12 cellular contexts compared by ENCODE assay signal in the genomic region with DNA sequence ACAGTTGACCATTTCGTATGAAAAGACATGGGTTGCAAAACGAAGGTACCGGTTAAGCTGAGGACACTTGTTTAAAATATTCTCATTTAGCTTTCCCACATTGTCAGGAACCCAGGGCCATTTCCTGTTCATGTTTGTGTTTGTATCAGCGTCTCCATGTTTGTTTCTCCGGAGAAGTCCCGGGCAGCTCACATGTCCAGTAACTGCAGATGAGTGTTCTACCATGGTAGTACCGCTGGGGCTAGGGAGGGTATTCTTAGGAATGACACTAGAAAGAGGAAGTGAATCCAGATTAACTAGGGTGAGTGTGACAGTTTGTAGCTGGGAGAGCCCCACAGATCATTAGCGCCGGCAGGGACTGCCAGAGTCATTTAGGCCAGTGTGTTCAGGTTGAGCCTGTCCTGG. TPM values are rescaled to one million over a fixed set of nuclear protein-coding genes. Genes with fewer than 3 reads are reported as not detected.
A peak's percentile ranks its signal among the peaks of the same experiment; 100 is the strongest.
DNase-seq lines count a peak whose midpoint lies in the region; ATAC-seq, FAIRE-seq and TF ChIP-seq lines count a peak whose summit lies in the region.
"Had no signal": no experiment of that assay in that cellular context is flagged by ENCODE, and none has a peak within 500 bp of the region (broad histone marks: within the 10 kb centered on the region; RNA-seq: fewer than 3 reads in every experiment).

No MANE protein-coding gene starts in this region.

- TF ChIP-seq CTCF in GM13976 (IDR thresholded peaks at IDR 0.05; ENCODE audit: borderline replicate concordance, control extremely low read depth, extremely low read depth, insufficient read depth, missing control alignments) (no peak), endothelial cell of umbilical vein (IDR thresholded peaks at IDR 0.05; ENCODE audit: extremely low read depth in 1 of 2, insufficient read depth in 1 of 2, low read depth in 1 of 2, low read length in 2 of 2) (no peak)

- no TSS peak for BruUV-seq in endothelial cell of umbilical vein (replicated peaks; lab: Mats Ljungman, UMichigan)

- H3K4me2 ChIP-seq in endothelial cell of umbilical vein (ENCODE audit: insufficient read depth, low read length) = no peak overlapping the region

- no peaks in the 10 kb centered on the region for H3K27me3 ChIP-seq in endothelial cell of umbilical vein (ENCODE audit: control insufficient read depth in 2 of 2, insufficient read depth in 2 of 2, low read length in 2 of 2)
- H3K27me3 ChIP-seq: adrenal gland had no signal

- CTCF ChIA-PET in endothelial cell of umbilical vein (lab: Charles Lee) = interaction anchor here (1.0 to 1.2 kb wide), 2 partner anchors 10 to 16 kb away, joined by 3 to 4 read pairs; no protein-coding TSS in a partner anchor
- CTCF ChIA-PET in T-cell (lab: Charles Lee) = no interaction called here

- H2AFZ ChIP-seq in endothelial cell of umbilical vein (ENCODE audit: low read depth, low read length) = no peak overlapping the region

- peaks cover 0 to 9% (median 4%) of the 10 kb centered on the region in 3 donors for H3K4me1 Mint-ChIP-seq in T-cell
- H3K4me1 Mint-ChIP-seq in activated naive CD8-positive, alpha-beta T cell treated with anti-CD3 and anti-CD28 coated beads for 36 hours = peaks cover 31% of the 10 kb centered on the region

- POLR2A ChIA-PET in endothelial cell of umbilical vein (lab: Charles Lee) = interaction anchor here (1.1 kb wide), 1 partner anchor 24 kb away, joined by 3 read pairs; no protein-coding TSS in a partner anchor
- POLR2A ChIA-PET in T-cell (lab: Charles Lee) = interaction anchor here in 1 of 2 donors (0.7 kb wide), 1 partner anchor 19 kb away, joined by 5 read pairs; no protein-coding TSS in a partner anchor

- no peaks in the 10 kb centered on the region for H3K36me3 Mint-ChIP-seq in T-cell
- H3K36me3 Mint-ChIP-seq in activated naive CD8-positive, alpha-beta T cell treated with anti-CD3 and anti-CD28 coated beads for 36 hours = peaks cover 7% of the 10 kb centered on the region

- no peaks in the 10 kb centered on the region for H3K27me3 Mint-ChIP-seq in T-cell
- no peaks in the 10 kb centered on the region for H3K27me3 Mint-ChIP-seq in activated naive CD8-positive, alpha-beta T cell treated with anti-CD3 and anti-CD28 coated beads for 36 hours

- no peak overlapping the region for H3K27ac Mint-ChIP-seq in T-cell
- no peak overlapping the region for H3K27ac Mint-ChIP-seq in activated naive CD8-positive, alpha-beta T cell treated with anti-CD3 and anti-CD28 coated beads for 36 hours

- ATAC-seq in GM21619 (IDR thresholded peaks at IDR 0.05; ENCODE audit: unreplicated experiment) (peak; percentile 89), HG03575 (IDR thresholded peaks at IDR 0.05; ENCODE audit: extremely low read depth, insufficient number of reproducible peaks, low FRiP score, unreplicated experiment) (peak; percentile 68), T-cell (replicated peaks in 1 of 4) (no peak)

- no peak overlapping the region for H3K4me3 ChIP-seq in endothelial cell of umbilical vein (replicated peaks in 1 of 3; ENCODE audit: insufficient read depth in 1 of 3, low read depth in 1 of 3, low read length in 3 of 3)
- H3K4me3 ChIP-seq: adrenal gland had no signal

- H3K9me3 Mint-ChIP-seq in T-cell = no peaks in the 10 kb centered on the region
- H3K9me3 Mint-ChIP-seq in activated naive CD8-positive, alpha-beta T cell treated with anti-CD3 and anti-CD28 coated beads for 36 hours = no peaks in the 10 kb centered on the region

- DNase-seq in GM13976 (ENCODE audit: low spot score) (peak; percentile 64), endothelial cell of umbilical vein (ENCODE audit: low read depth, low spot score) (peak; percentile 52), T-cell (no peak), iPS-NIHi7 (ENCODE audit: extremely low spot score) (no peak), NCI-H2227 treated with DMSO at 0.1 percent for 48 hours (lab: John Stamatoyannopoulos, UW) (no peak)
- no peak for DNase-seq in activated naive CD8-positive, alpha-beta T cell treated with anti-CD3 and anti-CD28 coated beads for 36 hours
- DNase-seq: NCI-H2029 treated with DMSO at 0.1 percent for 48 hours; stimulated activated CD4-positive, alpha-beta T cell treated with anti-CD3 and anti-CD28 coated beads, Interleukin-2, amount 100 ng/mL, for 48 hours had no signal

- H3K9me1 ChIP-seq in endothelial cell of umbilical vein (replicated peaks; ENCODE audit: control insufficient read depth, extremely low read depth, insufficient read depth, low read length) = no peaks in the 10 kb centered on the region

- no peak overlapping the region for H3K9ac ChIP-seq in endothelial cell of umbilical vein (replicated peaks; ENCODE audit: extremely low read depth, insufficient read depth, low read length)

- H3K9me3 ChIP-seq in endothelial cell of umbilical vein (replicated peaks; ENCODE audit: control insufficient read depth, insufficient read depth, low read length) = no peaks in the 10 kb centered on the region
- H3K9me3 ChIP-seq: adrenal gland had no signal

- dilution Hi-C loops in endothelial cell of umbilical vein (cut with MboI; ENCODE audit: extremely low pct_ligation_motif_present, low sequenced_read_pairs) = no loop called here

- H3K4me3 Mint-ChIP-seq in T-cell = no peak overlapping the region
- H3K4me3 Mint-ChIP-seq in activated naive CD8-positive, alpha-beta T cell treated with anti-CD3 and anti-CD28 coated beads for 36 hours = no peak overlapping the region

- intact Hi-C loops in endothelial cell of umbilical vein (cut with micrococcal nuclease) = no loop called here

- H3K79me2 ChIP-seq in endothelial cell of umbilical vein (ENCODE audit: control insufficient read depth, insufficient read depth, low read length) = no peaks in the 10 kb centered on the region

- FAIRE-seq in endothelial cell of umbilical vein (lab: Jason Lieb, UNC) = no peak

- no peaks in the 10 kb centered on the region for H3K4me1 ChIP-seq in endothelial cell of umbilical vein (ENCODE audit: control insufficient read depth, extremely low read depth, insufficient read depth, low read length)

- in situ Hi-C loops in GM13976 (cut with MboI; ENCODE audit: low sequenced_read_pairs, unreplicated experiment) = no loop called here

- H3K36me3 ChIP-seq in endothelial cell of umbilical vein (ENCODE audit: control insufficient read depth in 2 of 2, extremely low read depth in 1 of 2, insufficient read depth in 2 of 2, low read length in 2 of 2) = no peaks in the 10 kb centered on the region
- H3K36me3 ChIP-seq: adrenal gland had no signal

- H4K20me1 ChIP-seq in endothelial cell of umbilical vein (replicated peaks; ENCODE audit: control insufficient read depth, extremely low read depth, insufficient read depth, low read length) = no peaks in the 10 kb centered on the region

- TF ChIP-seq POLR2A in endothelial cell of umbilical vein (IDR thresholded peaks at IDR 0.05; ENCODE audit: low read depth, low read length) = no peak

- no peak overlapping the region for H3K27ac ChIP-seq in endothelial cell of umbilical vein (ENCODE audit: insufficient read depth, low read depth, low read length)
- H3K27ac ChIP-seq: C4-2B had no signal

TF ChIP-seq in endothelial cell of umbilical vein, 7 proteins besides CTCF, POLR2A, EP300 and RAD21:
- TF ChIP-seq MAX (IDR thresholded peaks at IDR 0.05; ENCODE audit: insufficient read depth, insufficient read length) (no peak), FOS (IDR thresholded peaks at IDR 0.05; ENCODE audit: borderline replicate concordance, insufficient read depth, low read length) (no peak), EZH2 (IDR thresholded peaks at IDR 0.05; ENCODE audit: borderline replicate concordance, low read depth, low read length, severe bottlenecking) (no peak)

RNA-seq across cellular contexts. Expression of gene EVL, which starts 50.0 kb away (rescaled TPM):
- total RNA-seq in endothelial cell of umbilical vein = 61.9 and 62.5 TPM in 2 replicates
- polyA plus RNA-seq in endothelial cell of umbilical vein = 34.6 and 36.5 TPM in 2 replicates
- 29.6 and 33.9 TPM in 2 replicates for polyA plus RNA-seq in endothelial cell of umbilical vein (2011; cell fraction: cytosol; rRNA removed)
- 164 and 173 TPM in 2 replicates for polyA plus RNA-seq in endothelial cell of umbilical vein (2011; cell fraction: nucleus; rRNA removed)
- 46.6 and 50.4 TPM in 2 replicates for polyA plus RNA-seq in endothelial cell of umbilical vein (2012)
- polyA minus RNA-seq in endothelial cell of umbilical vein = 40.0 and 48.4 TPM in 2 replicates
- polyA minus RNA-seq in endothelial cell of umbilical vein (2011; cell fraction: cytosol; rRNA and poly(A)+ RNA removed) = 4.7 TPM
- polyA minus RNA-seq in endothelial cell of umbilical vein (2011; cell fraction: nucleus; rRNA and poly(A)+ RNA removed) = 50.3 and 54.3 TPM in 2 replicates
- 1,000 to 10,000 TPM; 1,049 to 1,157 (median 1,125) TPM for total RNA-seq in T-cell
- 100 to 1,000 TPM; 225 to 236 TPM for total RNA-seq in activated naive CD8-positive, alpha-beta T cell treated with anti-CD3 and anti-CD28 coated beads for 36 hours

Comparison
In these comparisons a context has a peak if more than half of its experiments do, and no peak if none do; other contexts are left out.
1. DNase-seq: peak in GM13976 (single experiment) and endothelial cell of umbilical vein (single experiment); none in T-cell (0 of 34), iPS-NIHi7 (single experiment), activated naive CD8-positive, alpha-beta T cell treated with anti-CD3 and anti-CD28 coated beads for 36 hours (single experiment) and NCI-H2227 treated with DMSO at 0.1 percent for 48 hours (single experiment).
2. ATAC-seq: peak in GM21619 (single experiment) and HG03575 (single experiment); none in T-cell (0 of 4).
3. RNA of gene EVL, which starts 50.0 kb away (total RNA-seq): 1,049 to 1,157 TPM in T-cell; 225 to 236 TPM in activated naive CD8-positive, alpha-beta T cell treated with anti-CD3 and anti-CD28 coated beads for 36 hours and 61.9 to 62.5 TPM in endothelial cell of umbilical vein; every median in the first group is over 4 times any median in the second.